10 cellular contexts compared by ENCODE assay signal in genomic region chr5:68272289-68272688, GRCh38. TPM values are rescaled to one million over a fixed set of nuclear protein-coding genes. Genes with fewer than 3 reads are reported as not detected.
DNase-seq lines count a peak whose midpoint lies in the region; ATAC-seq and TF ChIP-seq lines count a peak whose summit lies in the region.
"Had no signal": no experiment of that assay in that cellular context is flagged by ENCODE, and none has a peak within 500 bp of the region (broad histone marks: within the 10 kb centered on the region; RNA-seq: fewer than 3 reads in every experiment).

No MANE protein-coding gene starts in this region.

- intact Hi-C loops in mammary epithelial cell (cut with micrococcal nuclease): loop anchor here (1.0 to 10.0 kb wide), 2 partner anchors 1026 to 1467 kb away; no protein-coding TSS in a partner anchor

- H3K9me3 ChIP-seq in mammary epithelial cell (replicated peaks; ENCODE audit: insufficient read depth, low read length): no peaks in the 10 kb centered on the region
- no peaks in the 10 kb centered on the region for H3K9me3 ChIP-seq in neural cell (ENCODE audit: low read length)

- no peaks in the 10 kb centered on the region for H3K9me3 Mint-ChIP-seq in stimulated activated naive B cell treated with anti-CD40 and anti-IgM and Interleukin-4, amounts not matched to agents 10 μg/mL and 1 μg/mL and 100 μg/mL, for 72 hours

- H3K27ac Mint-ChIP-seq in stimulated activated naive B cell treated with anti-CD40 and anti-IgM and Interleukin-4, amounts not matched to agents 10 μg/mL and 1 μg/mL and 100 μg/mL, for 72 hours: no peak overlapping the region

- no peak for ATAC-seq in stimulated activated naive B cell treated with anti-CD40 and anti-IgM and Interleukin-4, amounts not matched to agents 10 μg/mL and 1 μg/mL and 100 μg/mL, for 72 hours (replicated peaks)
- ATAC-seq in HG03571 (IDR thresholded peaks at IDR 0.05; ENCODE audit: unreplicated experiment) (no peak), HG03354 (IDR thresholded peaks at IDR 0.05; ENCODE audit: poor library complexity, severe bottlenecking, unreplicated experiment) (no peak)

- no peak for TF ChIP-seq EP300 in neural cell (conservative IDR thresholded peaks at IDR 0.05; ENCODE audit: poor library complexity, severe bottlenecking)

- H3F3A ChIP-seq in neural cell (ENCODE audit: insufficient read depth, low read length, poor library complexity, severe bottlenecking): no peaks in the 10 kb centered on the region

- H3K27ac ChIP-seq in mammary epithelial cell (ENCODE audit: insufficient read depth, low read depth, low read length) (no peak overlapping the region), neural cell (ENCODE audit: low read length) (no peak overlapping the region)

- no peaks in the 10 kb centered on the region for H3K9me2 ChIP-seq in neural cell (ENCODE audit: insufficient read depth, low read length)

- in situ Hi-C loops in mammary epithelial cell (cut with MboI; ENCODE audit: low sequenced_read_pairs in 2 of 2): loop anchor here (25.0 kb wide), 2 partner anchors 785 to 1035 kb away; no protein-coding TSS in a partner anchor

- no peak overlapping the region for H2AFZ ChIP-seq in mammary epithelial cell (ENCODE audit: low read depth, low read length)
- H2AFZ ChIP-seq in neural cell (ENCODE audit: low read depth, low read length): no peak overlapping the region

- H3K27me3 ChIP-seq in mammary epithelial cell (ENCODE audit: insufficient read depth, low read length) (no peaks in the 10 kb centered on the region), neural cell (ENCODE audit: insufficient read depth, low read depth, low read length) (no peaks in the 10 kb centered on the region)

- H3K79me2 ChIP-seq in mammary epithelial cell (ENCODE audit: insufficient read depth, low read length) (peaks cover 82% of the 10 kb centered on the region), neural cell (replicated peaks; ENCODE audit: insufficient read depth, low read length) (peaks cover 15% of the 10 kb centered on the region)

- dilution Hi-C loops in mammary epithelial cell (cut with HindIII; ENCODE audit: low sequenced_read_pairs): no loop called here

- TF ChIP-seq CTCF in LNCaP clone FGC (IDR thresholded peaks at IDR 0.05; ENCODE audit: control insufficient read depth, extremely low read depth, insufficient read depth): peak; percentile 44; the same call in 1 of the 2 replicates
- TF ChIP-seq CTCF in mammary epithelial cell (conservative IDR thresholded peaks at IDR 0.05 in 1 of 2, IDR thresholded peaks at IDR 0.05 in 1 of 2; ENCODE audit: extremely low read depth in 1 of 2, insufficient read depth in 1 of 2, low read depth in 1 of 2, low read length in 2 of 2): peak; percentile 22 to 27
- TF ChIP-seq CTCF in neural cell (IDR thresholded peaks at IDR 0.05; ENCODE audit: poor library complexity, severe bottlenecking): peak; percentile 61

- 58% methylated on average over 2 of the region's 2 CpGs for WGBS in mammary epithelial cell (ENCODE audit: low coverage, missing lambda C conversion rate)

- H4K20me1 ChIP-seq in mammary epithelial cell (ENCODE audit: insufficient read depth, low read length) (no peaks in the 10 kb centered on the region), neural cell (ENCODE audit: insufficient read depth) (no peaks in the 10 kb centered on the region)

- CTCF ChIA-PET in mammary epithelial cell (lab: Charles Lee; ENCODE audit: low non-redundant PET): interaction anchor here (0.6 kb wide), 7 partner anchors 26 to 1026 kb away, joined by 3 to 6 read pairs (median 4); no protein-coding TSS in a partner anchor

- H3K9ac ChIP-seq in mammary epithelial cell (ENCODE audit: insufficient read depth, low read length) (no peak overlapping the region), neural cell (ENCODE audit: low read length) (no peak overlapping the region)

- peak; percentile 25 for DNase-seq in DMS114 treated with DMSO at 0.1 percent for 48 hours (lab: John Stamatoyannopoulos, UW; ENCODE audit: unreplicated experiment)
- no peak for DNase-seq in LNCaP clone FGC (ENCODE audit: low read depth)
- no peak for DNase-seq in mammary epithelial cell
- no peak for DNase-seq in RPMI8226
- no peak for DNase-seq in stimulated activated naive B cell treated with anti-CD40 and anti-IgM and Interleukin-4, amounts not matched to agents 10 μg/mL and 1 μg/mL and 100 μg/mL, for 72 hours
- DNase-seq: T-helper 9 cell had no signal

- H3K4me2 ChIP-seq in mammary epithelial cell (ENCODE audit: insufficient read depth, low read depth, low read length) (no peak overlapping the region), neural cell (ENCODE audit: low read length) (no peak overlapping the region)

- no TSS peak for BruUV-seq in mammary epithelial cell (replicated peaks; lab: Mats Ljungman, UMichigan)

- no peaks in the 10 kb centered on the region for H3K36me3 ChIP-seq in mammary epithelial cell (ENCODE audit: insufficient read depth, low read length)
- H3K36me3 ChIP-seq in neural cell (ENCODE audit: insufficient read depth, low read length): no peaks in the 10 kb centered on the region

- H3K4me1 Mint-ChIP-seq in stimulated activated naive B cell treated with anti-CD40 and anti-IgM and Interleukin-4, amounts not matched to agents 10 μg/mL and 1 μg/mL and 100 μg/mL, for 72 hours: peaks cover 16 to 33% of the 10 kb centered on the region in 2 donors

- peaks cover 14 to 35% of the 10 kb centered on the region in 2 donors for H3K36me3 Mint-ChIP-seq in stimulated activated naive B cell treated with anti-CD40 and anti-IgM and Interleukin-4, amounts not matched to agents 10 μg/mL and 1 μg/mL and 100 μg/mL, for 72 hours

- no peak overlapping the region for H3K4me3 ChIP-seq in LNCaP clone FGC (ENCODE audit: low read depth, low read length)
- no peak overlapping the region for H3K4me3 ChIP-seq in mammary epithelial cell (replicated peaks in 1 of 3; ENCODE audit: insufficient read depth in 1 of 3, low read depth in 2 of 3, low read length in 3 of 3)
- no peak overlapping the region for H3K4me3 ChIP-seq in neural cell (ENCODE audit: low read length)
- H3K4me3 ChIP-seq: coronary artery had no signal

- H3K4me3 Mint-ChIP-seq in stimulated activated naive B cell treated with anti-CD40 and anti-IgM and Interleukin-4, amounts not matched to agents 10 μg/mL and 1 μg/mL and 100 μg/mL, for 72 hours: no peak overlapping the region

- no peaks in the 10 kb centered on the region for H3K27me3 Mint-ChIP-seq in stimulated activated naive B cell treated with anti-CD40 and anti-IgM and Interleukin-4, amounts not matched to agents 10 μg/mL and 1 μg/mL and 100 μg/mL, for 72 hours

- H3K4me1 ChIP-seq in mammary epithelial cell (ENCODE audit: insufficient read depth, low read length): peaks cover 63% of the 10 kb centered on the region

- peak; percentile 64 for TF ChIP-seq RAD21 in neural cell (conservative IDR thresholded peaks at IDR 0.05)

TF ChIP-seq in neural cell, 6 proteins besides CTCF, POLR2A, EP300 and RAD21:
- TF ChIP-seq TAF1 (IDR thresholded peaks at IDR 0.05; ENCODE audit: low read depth) (no peak), SMC3 (conservative IDR thresholded peaks at IDR 0.05; ENCODE audit: poor library complexity) (peak; percentile 66)

RNA-seq across cellular contexts. Expression of gene PIK3R1, which starts 56.7 kb away (rescaled TPM):
- total RNA-seq in mammary epithelial cell: 100 to 1,000 TPM in 1 of 2 donors, 10 to 100 TPM in 1; 74.3 to 195 TPM
- polyA plus RNA-seq in mammary epithelial cell: 11.1 TPM
- polyA minus RNA-seq in mammary epithelial cell: 96.6 TPM
- 38.0 and 41.9 TPM in 2 replicates for polyA plus RNA-seq in neural cell
- 188 and 234 TPM in 2 replicates for polyA minus RNA-seq in neural cell
